1 cellular context compared by ENCODE assay signal in genomic region chr6:30163090-30163917, GRCh38.
A peak's percentile ranks its signal among the peaks of the same experiment; 100 is the strongest.
TF ChIP-seq lines count a peak whose summit lies in the region.

TRIM15 (plus strand) TSS chr6:30163546; CDS start chr6:30163685, 139 bp downstream.

TF ChIP-seq in HepG2, 621 proteins besides CTCF, POLR2A, EP300 and RAD21 (continued from another document and continues in another):
- TF ChIP-seq, protein P1, sequence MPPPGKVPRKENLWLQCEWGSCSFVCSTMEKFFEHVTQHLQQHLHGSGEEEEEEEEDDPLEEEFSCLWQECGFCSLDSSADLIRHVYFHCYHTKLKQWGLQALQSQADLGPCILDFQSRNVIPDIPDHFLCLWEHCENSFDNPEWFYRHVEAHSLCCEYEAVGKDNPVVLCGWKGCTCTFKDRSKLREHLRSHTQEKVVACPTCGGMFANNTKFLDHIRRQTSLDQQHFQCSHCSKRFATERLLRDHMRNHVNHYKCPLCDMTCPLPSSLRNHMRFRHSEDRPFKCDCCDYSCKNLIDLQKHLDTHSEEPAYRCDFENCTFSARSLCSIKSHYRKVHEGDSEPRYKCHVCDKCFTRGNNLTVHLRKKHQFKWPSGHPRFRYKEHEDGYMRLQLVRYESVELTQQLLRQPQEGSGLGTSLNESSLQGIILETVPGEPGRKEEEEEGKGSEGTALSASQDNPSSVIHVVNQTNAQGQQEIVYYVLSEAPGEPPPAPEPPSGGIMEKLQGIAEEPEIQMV (CRISPR knock-in tag; IDR thresholded peaks at IDR 0.05; ENCODE audit: low read depth), result peak; percentile 73
- TF ChIP-seq RNF219 (CRISPR knock-in tag; IDR thresholded peaks at IDR 0.05), result 0 out of 2 replicates have a peak, but pooled peaks have one; percentile 76
- no peak for TF ChIP-seq KMT2A (CRISPR knock-in tag; IDR thresholded peaks at IDR 0.05)
- TF ChIP-seq STAT6 (CRISPR knock-in tag; IDR thresholded peaks at IDR 0.05; ENCODE audit: borderline replicate concordance), result peak; percentile 86
- TF ChIP-seq PLSCR1 (CRISPR knock-in tag; IDR thresholded peaks at IDR 0.05; ENCODE audit: borderline replicate concordance), result no peak
- peak; percentile 54; the same call in 1 of the 2 replicates for TF ChIP-seq RBFOX2 (IDR thresholded peaks at IDR 0.05; ENCODE audit: low read depth, low read length)
- TF ChIP-seq SP1 (IDR thresholded peaks at IDR 0.05), result no peak
- TF ChIP-seq SP1 (CRISPR knock-in tag; IDR thresholded peaks at IDR 0.05), result 0 out of 2 replicates have a peak, but pooled peaks have one; percentile 9
- no peak for TF ChIP-seq SETDB1 (CRISPR knock-in tag; IDR thresholded peaks at IDR 0.05; ENCODE audit: borderline replicate concordance)
- TF ChIP-seq KLF6 (CRISPR knock-in tag; IDR thresholded peaks at IDR 0.05), result peak; percentile 41; the same call in 1 of the 2 replicates
- TF ChIP-seq SNAPC2 (CRISPR knock-in tag; IDR thresholded peaks at IDR 0.05), result peak; percentile 96
- 0 out of 2 replicates have a peak, but pooled peaks have one; percentile 50 for TF ChIP-seq ZSCAN9 (CRISPR knock-in tag; IDR thresholded peaks at IDR 0.05; ENCODE audit: borderline replicate concordance)
- peak; percentile 71; the same call in 1 of the 2 replicates for TF ChIP-seq RXRB (CRISPR knock-in tag; IDR thresholded peaks at IDR 0.05; ENCODE audit: borderline replicate concordance)
- TF ChIP-seq SNAI1 (CRISPR knock-in tag; IDR thresholded peaks at IDR 0.05; ENCODE audit: borderline replicate concordance), result peak; percentile 79; the same call in 1 of the 2 replicates
- TF ChIP-seq ZNF678 (CRISPR knock-in tag; IDR thresholded peaks at IDR 0.05), result peak; percentile 70
- TF ChIP-seq, protein P2, sequence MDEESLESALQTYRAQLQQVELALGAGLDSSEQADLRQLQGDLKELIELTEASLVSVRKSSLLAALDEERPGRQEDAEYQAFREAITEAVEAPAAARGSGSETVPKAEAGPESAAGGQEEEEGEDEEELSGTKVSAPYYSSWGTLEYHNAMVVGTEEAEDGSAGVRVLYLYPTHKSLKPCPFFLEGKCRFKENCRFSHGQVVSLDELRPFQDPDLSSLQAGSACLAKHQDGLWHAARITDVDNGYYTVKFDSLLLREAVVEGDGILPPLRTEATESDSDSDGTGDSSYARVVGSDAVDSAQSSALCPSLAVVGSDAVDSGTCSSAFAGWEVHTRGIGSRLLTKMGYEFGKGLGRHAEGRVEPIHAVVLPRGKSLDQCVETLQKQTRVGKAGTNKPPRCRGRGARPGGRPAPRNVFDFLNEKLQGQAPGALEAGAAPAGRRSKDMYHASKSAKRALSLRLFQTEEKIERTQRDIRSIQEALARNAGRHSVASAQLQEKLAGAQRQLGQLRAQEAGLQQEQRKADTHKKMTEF (CRISPR knock-in tag; IDR thresholded peaks at IDR 0.05), result peak; percentile 81
- TF ChIP-seq, protein P3, sequence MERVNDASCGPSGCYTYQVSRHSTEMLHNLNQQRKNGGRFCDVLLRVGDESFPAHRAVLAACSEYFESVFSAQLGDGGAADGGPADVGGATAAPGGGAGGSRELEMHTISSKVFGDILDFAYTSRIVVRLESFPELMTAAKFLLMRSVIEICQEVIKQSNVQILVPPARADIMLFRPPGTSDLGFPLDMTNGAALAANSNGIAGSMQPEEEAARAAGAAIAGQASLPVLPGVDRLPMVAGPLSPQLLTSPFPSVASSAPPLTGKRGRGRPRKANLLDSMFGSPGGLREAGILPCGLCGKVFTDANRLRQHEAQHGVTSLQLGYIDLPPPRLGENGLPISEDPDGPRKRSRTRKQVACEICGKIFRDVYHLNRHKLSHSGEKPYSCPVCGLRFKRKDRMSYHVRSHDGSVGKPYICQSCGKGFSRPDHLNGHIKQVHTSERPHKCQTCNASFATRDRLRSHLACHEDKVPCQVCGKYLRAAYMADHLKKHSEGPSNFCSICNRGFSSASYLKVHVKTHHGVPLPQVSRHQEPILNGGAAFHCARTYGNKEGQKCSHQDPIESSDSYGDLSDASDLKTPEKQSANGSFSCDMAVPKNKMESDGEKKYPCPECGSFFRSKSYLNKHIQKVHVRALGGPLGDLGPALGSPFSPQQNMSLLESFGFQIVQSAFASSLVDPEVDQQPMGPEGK (CRISPR knock-in tag; IDR thresholded peaks at IDR 0.05), result peak; percentile 54
- TF ChIP-seq PCBP1 (IDR thresholded peaks at IDR 0.05; ENCODE audit: borderline replicate concordance, low read depth, low read length), result no peak
- no peak for TF ChIP-seq ZNF83 (CRISPR knock-in tag; IDR thresholded peaks at IDR 0.05; ENCODE audit: borderline replicate concordance)
- peak; percentile 48; the same call in 1 of the 2 replicates for TF ChIP-seq ZBTB7B (CRISPR knock-in tag; IDR thresholded peaks at IDR 0.05)
- TF ChIP-seq, protein P4, sequence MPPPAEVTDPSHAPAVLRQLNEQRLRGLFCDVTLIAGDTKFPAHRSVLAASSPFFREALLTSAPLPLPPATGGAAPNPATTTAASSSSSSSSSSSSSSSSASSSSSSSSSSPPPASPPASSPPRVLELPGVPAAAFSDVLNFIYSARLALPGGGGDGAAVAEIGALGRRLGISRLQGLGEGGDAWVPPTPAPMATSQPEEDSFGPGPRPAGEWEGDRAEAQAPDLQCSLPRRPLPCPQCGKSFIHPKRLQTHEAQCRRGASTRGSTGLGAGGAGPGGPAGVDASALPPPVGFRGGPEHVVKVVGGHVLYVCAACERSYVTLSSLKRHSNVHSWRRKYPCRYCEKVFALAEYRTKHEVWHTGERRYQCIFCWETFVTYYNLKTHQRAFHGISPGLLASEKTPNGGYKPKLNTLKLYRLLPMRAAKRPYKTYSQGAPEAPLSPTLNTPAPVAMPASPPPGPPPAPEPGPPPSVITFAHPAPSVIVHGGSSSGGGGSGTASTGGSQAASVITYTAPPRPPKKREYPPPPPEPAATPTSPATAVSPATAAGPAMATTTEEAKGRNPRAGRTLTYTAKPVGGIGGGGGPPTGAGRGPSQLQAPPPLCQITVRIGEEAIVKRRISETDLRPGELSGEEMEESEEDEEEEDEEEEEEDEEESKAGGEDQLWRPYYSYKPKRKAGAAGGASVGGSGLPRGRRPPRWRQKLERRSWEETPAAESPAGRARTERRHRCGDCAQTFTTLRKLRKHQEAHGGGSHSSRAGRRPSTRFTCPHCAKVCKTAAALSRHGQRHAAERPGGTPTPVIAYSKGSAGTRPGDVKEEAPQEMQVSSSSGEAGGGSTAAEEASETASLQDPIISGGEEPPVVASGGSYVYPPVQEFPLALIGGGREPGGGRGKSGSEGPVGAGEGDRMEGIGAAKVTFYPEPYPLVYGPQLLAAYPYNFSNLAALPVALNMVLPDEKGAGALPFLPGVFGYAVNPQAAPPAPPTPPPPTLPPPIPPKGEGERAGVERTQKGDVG (CRISPR knock-in tag; IDR thresholded peaks at IDR 0.05; ENCODE audit: borderline replicate concordance), result no peak
- peak; percentile 48 for TF ChIP-seq SRSF1 (optimal IDR thresholded peaks at IDR 0.05; ENCODE audit: low read depth, low read length)
- 0 out of 2 replicates have a peak, but pooled peaks have one; percentile 22 for TF ChIP-seq CC2D1A (CRISPR knock-in tag; IDR thresholded peaks at IDR 0.05)
- TF ChIP-seq HES4 (CRISPR knock-in tag; IDR thresholded peaks at IDR 0.05; ENCODE audit: borderline replicate concordance), result no peak
- peak; percentile 26; the same call in 1 of the 2 replicates for TF ChIP-seq ZNF816 (CRISPR knock-in tag; IDR thresholded peaks at IDR 0.05; ENCODE audit: borderline replicate concordance)
- TF ChIP-seq, protein P5, sequence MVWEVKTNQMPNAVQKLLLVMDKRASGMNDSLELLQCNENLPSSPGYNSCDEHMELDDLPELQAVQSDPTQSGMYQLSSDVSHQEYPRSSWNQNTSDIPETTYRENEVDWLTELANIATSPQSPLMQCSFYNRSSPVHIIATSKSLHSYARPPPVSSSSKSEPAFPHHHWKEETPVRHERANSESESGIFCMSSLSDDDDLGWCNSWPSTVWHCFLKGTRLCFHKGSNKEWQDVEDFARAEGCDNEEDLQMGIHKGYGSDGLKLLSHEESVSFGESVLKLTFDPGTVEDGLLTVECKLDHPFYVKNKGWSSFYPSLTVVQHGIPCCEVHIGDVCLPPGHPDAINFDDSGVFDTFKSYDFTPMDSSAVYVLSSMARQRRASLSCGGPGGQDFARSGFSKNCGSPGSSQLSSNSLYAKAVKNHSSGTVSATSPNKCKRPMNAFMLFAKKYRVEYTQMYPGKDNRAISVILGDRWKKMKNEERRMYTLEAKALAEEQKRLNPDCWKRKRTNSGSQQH (CRISPR knock-in tag; IDR thresholded peaks at IDR 0.05; ENCODE audit: low read depth), result no peak; the same call in 1 of the 2 replicates
- TF ChIP-seq FOSL2 (CRISPR knock-in tag; IDR thresholded peaks at IDR 0.05), result peak; percentile 74
- no peak for TF ChIP-seq ZNF180 (CRISPR knock-in tag; IDR thresholded peaks at IDR 0.05; ENCODE audit: borderline replicate concordance, low read depth)
- TF ChIP-seq CCDC6 (CRISPR knock-in tag; IDR thresholded peaks at IDR 0.05), result peak; percentile 70
- no peak for TF ChIP-seq RFX5 (IDR thresholded peaks at IDR 0.05; ENCODE audit: low read depth, low read length)
- no peak for TF ChIP-seq ZNF468 (CRISPR knock-in tag; IDR thresholded peaks at IDR 0.05)
- TF ChIP-seq ZFX (CRISPR knock-in tag; IDR thresholded peaks at IDR 0.05; ENCODE audit: low read depth), result peak; percentile 78
- TF ChIP-seq TEAD2 (CRISPR knock-in tag; IDR thresholded peaks at IDR 0.05), result no peak
- no peak for TF ChIP-seq POLR2AphosphoS2 (IDR thresholded peaks at IDR 0.05; ENCODE audit: low read depth, low read length)
- no peak for TF ChIP-seq ZNF260 (CRISPR knock-in tag; IDR thresholded peaks at IDR 0.05; ENCODE audit: borderline replicate concordance, low read depth)
- TF ChIP-seq ZNF775 (CRISPR knock-in tag; IDR thresholded peaks at IDR 0.05; ENCODE audit: borderline replicate concordance), result 0 out of 2 replicates have a peak, but pooled peaks have one; percentile 84
- TF ChIP-seq AKAP8 (CRISPR knock-in tag; IDR thresholded peaks at IDR 0.05), result peak; percentile 40; the same call in 1 of the 2 replicates
- peak; percentile 92 for TF ChIP-seq SP5 (CRISPR knock-in tag; IDR thresholded peaks at IDR 0.05; ENCODE audit: borderline replicate concordance, low read depth)
- TF ChIP-seq EHMT2 (IDR thresholded peaks at IDR 0.05; ENCODE audit: borderline replicate concordance, low read depth, low read length), result 0 out of 2 replicates have a peak, but pooled peaks have one; percentile 41
- peak; percentile 68; the same call in 1 of the 2 replicates for TF ChIP-seq KDM5A (IDR thresholded peaks at IDR 0.05; ENCODE audit: borderline replicate concordance, low read length)
- TF ChIP-seq NR2F2 (IDR thresholded peaks at IDR 0.05; ENCODE audit: borderline replicate concordance, low read depth), result peak; percentile 66; the same call in 1 of the 2 replicates
- no peak; the same call in 1 of the 2 replicates for TF ChIP-seq KMT2B (CRISPR knock-in tag; IDR thresholded peaks at IDR 0.05)
- TF ChIP-seq CHD2 (IDR thresholded peaks at IDR 0.05; ENCODE audit: low read depth, low read length), result no peak
- peak; percentile 4; the same call in 1 of the 2 replicates for TF ChIP-seq ZNF766 (CRISPR knock-in tag; IDR thresholded peaks at IDR 0.05; ENCODE audit: borderline replicate concordance)
- TF ChIP-seq ZBTB34 (CRISPR knock-in tag; IDR thresholded peaks at IDR 0.05), result peak; percentile 79; the same call in 1 of the 2 replicates
- 0 out of 2 replicates have a peak, but pooled peaks have one; percentile 26 for TF ChIP-seq ZNF672 (CRISPR knock-in tag; IDR thresholded peaks at IDR 0.05)
- peak; percentile 13; the same call in 1 of the 2 replicates for TF ChIP-seq ZNF720 (CRISPR knock-in tag; IDR thresholded peaks at IDR 0.05)
- peak; percentile 55; the same call in 1 of the 2 replicates for TF ChIP-seq NR2C2 (CRISPR knock-in tag; IDR thresholded peaks at IDR 0.05; ENCODE audit: borderline replicate concordance)
